In the genomic region with DNA sequence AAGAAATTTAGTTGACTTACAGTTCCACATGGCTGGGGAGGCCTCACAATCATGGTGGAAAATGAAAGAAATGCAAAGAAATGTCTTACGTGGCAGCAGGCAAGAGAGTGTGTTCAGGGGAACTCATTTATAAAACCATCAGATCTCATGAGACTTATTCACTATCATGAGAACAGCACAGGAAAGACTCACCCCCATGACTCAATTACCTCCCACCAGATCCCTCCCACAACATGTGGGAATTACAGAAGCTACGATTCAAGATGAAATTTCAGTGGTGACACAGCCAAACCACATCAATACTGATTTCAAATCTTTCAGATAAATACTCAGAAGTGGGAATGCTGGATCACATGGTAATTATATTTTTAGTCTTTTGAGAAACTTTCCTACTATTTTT, we compare ENCODE assay signal across 1 cellular context.
TF ChIP-seq lines count a peak whose summit lies in the region.

No MANE protein-coding gene starts in this region.

TF ChIP-seq in GM23338, 12 proteins besides CTCF, POLR2A, EP300 and RAD21 (continued from another document):
- TF ChIP-seq, protein P1, sequence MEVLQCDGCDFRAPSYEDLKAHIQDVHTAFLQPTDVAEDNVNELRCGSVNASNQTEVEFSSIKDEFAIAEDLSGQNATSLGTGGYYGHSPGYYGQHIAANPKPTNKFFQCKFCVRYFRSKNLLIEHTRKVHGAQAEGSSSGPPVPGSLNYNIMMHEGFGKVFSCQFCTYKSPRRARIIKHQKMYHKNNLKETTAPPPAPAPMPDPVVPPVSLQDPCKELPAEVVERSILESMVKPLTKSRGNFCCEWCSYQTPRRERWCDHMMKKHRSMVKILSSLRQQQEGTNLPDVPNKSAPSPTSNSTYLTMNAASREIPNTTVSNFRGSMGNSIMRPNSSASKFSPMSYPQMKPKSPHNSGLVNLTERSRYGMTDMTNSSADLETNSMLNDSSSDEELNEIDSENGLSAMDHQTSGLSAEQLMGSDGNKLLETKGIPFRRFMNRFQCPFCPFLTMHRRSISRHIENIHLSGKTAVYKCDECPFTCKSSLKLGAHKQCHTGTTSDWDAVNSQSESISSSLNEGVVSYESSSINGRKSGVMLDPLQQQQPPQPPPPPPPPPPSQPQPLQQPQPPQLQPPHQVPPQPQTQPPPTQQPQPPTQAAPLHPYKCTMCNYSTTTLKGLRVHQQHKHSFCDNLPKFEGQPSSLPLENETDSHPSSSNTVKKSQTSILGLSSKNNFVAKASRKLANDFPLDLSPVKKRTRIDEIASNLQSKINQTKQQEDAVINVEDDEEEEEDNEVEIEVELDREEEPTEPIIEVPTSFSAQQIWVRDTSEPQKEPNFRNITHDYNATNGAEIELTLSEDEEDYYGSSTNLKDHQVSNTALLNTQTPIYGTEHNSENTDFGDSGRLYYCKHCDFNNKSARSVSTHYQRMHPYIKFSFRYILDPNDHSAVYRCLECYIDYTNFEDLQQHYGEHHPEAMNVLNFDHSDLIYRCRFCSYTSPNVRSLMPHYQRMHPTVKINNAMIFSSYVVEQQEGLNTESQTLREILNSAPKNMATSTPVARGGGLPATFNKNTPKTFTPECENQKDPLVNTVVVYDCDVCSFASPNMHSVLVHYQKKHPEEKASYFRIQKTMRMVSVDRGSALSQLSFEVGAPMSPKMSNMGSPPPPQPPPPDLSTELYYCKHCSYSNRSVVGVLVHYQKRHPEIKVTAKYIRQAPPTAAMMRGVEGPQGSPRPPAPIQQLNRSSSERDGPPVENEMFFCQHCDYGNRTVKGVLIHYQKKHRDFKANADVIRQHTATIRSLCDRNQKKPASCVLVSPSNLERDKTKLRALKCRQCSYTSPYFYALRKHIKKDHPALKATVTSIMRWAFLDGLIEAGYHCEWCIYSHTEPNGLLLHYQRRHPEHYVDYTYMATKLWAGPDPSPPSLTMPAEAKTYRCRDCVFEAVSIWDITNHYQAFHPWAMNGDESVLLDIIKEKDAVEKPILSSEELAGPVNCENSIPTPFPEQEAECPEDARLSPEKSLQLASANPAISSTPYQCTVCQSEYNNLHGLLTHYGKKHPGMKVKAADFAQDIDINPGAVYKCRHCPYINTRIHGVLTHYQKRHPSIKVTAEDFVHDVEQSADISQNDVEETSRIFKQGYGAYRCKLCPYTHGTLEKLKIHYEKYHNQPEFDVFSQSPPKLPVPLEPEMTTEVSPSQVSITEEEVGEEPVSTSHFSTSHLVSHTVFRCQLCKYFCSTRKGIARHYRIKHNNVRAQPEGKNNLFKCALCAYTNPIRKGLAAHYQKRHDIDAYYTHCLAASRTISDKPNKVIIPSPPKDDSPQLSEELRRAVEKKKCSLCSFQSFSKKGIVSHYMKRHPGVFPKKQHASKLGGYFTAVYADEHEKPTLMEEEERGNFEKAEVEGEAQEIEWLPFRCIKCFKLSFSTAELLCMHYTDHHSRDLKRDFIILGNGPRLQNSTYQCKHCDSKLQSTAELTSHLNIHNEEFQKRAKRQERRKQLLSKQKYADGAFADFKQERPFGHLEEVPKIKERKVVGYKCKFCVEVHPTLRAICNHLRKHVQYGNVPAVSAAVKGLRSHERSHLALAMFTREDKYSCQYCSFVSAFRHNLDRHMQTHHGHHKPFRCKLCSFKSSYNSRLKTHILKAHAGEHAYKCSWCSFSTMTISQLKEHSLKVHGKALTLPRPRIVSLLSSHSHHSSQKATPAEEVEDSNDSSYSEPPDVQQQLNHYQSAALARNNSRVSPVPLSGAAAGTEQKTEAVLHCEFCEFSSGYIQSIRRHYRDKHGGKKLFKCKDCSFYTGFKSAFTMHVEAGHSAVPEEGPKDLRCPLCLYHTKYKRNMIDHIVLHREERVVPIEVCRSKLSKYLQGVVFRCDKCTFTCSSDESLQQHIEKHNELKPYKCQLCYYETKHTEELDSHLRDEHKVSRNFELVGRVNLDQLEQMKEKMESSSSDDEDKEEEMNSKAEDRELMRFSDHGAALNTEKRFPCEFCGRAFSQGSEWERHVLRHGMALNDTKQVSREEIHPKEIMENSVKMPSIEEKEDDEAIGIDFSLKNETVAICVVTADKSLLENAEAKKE (CRISPR knock-in tag; IDR thresholded peaks at IDR 0.05), result no peak
- TF ChIP-seq POLR2AphosphoS5 (IDR thresholded peaks at IDR 0.05; ENCODE audit: low read depth) (no peak), CREB1 (CRISPR knock-in tag; IDR thresholded peaks at IDR 0.05; ENCODE audit: low read depth) (no peak), JUNB (IDR thresholded peaks at IDR 0.05; ENCODE audit: unreplicated experiment) (no peak), NANOG (IDR thresholded peaks at IDR 0.05; ENCODE audit: borderline replicate concordance) (no peak), STAT1 (IDR thresholded peaks at IDR 0.05; ENCODE audit: unreplicated experiment) (no peak), ZNF114 (CRISPR knock-in tag; IDR thresholded peaks at IDR 0.05) (no peak)
- TF ChIP-seq, protein P2, sequence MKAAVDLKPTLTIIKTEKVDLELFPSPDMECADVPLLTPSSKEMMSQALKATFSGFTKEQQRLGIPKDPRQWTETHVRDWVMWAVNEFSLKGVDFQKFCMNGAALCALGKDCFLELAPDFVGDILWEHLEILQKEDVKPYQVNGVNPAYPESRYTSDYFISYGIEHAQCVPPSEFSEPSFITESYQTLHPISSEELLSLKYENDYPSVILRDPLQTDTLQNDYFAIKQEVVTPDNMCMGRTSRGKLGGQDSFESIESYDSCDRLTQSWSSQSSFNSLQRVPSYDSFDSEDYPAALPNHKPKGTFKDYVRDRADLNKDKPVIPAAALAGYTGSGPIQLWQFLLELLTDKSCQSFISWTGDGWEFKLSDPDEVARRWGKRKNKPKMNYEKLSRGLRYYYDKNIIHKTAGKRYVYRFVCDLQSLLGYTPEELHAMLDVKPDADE (IDR thresholded peaks at IDR 0.05), result no peak
- TF ChIP-seq, protein P3, sequence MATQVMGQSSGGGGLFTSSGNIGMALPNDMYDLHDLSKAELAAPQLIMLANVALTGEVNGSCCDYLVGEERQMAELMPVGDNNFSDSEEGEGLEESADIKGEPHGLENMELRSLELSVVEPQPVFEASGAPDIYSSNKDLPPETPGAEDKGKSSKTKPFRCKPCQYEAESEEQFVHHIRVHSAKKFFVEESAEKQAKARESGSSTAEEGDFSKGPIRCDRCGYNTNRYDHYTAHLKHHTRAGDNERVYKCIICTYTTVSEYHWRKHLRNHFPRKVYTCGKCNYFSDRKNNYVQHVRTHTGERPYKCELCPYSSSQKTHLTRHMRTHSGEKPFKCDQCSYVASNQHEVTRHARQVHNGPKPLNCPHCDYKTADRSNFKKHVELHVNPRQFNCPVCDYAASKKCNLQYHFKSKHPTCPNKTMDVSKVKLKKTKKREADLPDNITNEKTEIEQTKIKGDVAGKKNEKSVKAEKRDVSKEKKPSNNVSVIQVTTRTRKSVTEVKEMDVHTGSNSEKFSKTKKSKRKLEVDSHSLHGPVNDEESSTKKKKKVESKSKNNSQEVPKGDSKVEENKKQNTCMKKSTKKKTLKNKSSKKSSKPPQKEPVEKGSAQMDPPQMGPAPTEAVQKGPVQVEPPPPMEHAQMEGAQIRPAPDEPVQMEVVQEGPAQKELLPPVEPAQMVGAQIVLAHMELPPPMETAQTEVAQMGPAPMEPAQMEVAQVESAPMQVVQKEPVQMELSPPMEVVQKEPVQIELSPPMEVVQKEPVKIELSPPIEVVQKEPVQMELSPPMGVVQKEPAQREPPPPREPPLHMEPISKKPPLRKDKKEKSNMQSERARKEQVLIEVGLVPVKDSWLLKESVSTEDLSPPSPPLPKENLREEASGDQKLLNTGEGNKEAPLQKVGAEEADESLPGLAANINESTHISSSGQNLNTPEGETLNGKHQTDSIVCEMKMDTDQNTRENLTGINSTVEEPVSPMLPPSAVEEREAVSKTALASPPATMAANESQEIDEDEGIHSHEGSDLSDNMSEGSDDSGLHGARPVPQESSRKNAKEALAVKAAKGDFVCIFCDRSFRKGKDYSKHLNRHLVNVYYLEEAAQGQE (IDR thresholded peaks at IDR 0.05; ENCODE audit: unreplicated experiment), result no peak
